Comparison of ENCODE assay signal across 14 cellular contexts in the genomic region with DNA sequence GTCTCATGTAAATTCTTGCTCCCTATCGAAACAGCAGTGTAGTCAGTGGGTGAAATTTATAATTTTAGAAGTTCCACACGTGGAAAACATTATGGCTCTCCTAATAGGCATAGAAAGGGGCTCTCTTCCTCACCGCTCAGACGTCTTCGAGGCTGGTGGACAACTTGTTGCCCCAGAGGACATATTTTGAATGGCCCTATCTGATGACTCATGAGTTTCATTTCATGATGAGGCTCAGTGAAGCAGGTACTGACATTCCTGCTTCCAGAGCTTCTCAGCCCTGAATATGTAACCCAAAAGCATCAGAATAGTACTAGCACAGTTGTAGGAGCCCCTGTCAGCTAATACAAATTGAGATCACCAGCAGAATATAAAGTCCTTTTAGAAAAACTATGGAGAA.
DNase-seq lines count a peak whose midpoint lies in the region; ATAC-seq and TF ChIP-seq lines count a peak whose summit lies in the region.
"Had no signal": no experiment of that assay in that cellular context is flagged by ENCODE, and none has a peak within 500 bp of the region (broad histone marks: within the 10 kb centered on the region; RNA-seq: fewer than 3 reads in every experiment).

No MANE protein-coding gene starts in this region.

- no peak overlapping the region for H2BK5ac ChIP-seq in IMR-90 (ENCODE audit: low read depth, low read length, poor library complexity, severe bottlenecking)

- 65% methylated on average over 4 of the region's 5 CpGs; no CpG with 5 or more reads in 1 of the 2 experiments for WGBS in IMR-90 (ENCODE audit: extremely low coverage in 2 of 2, insufficient read length in 1 of 2), 2 experiments
- WGBS in mammary epithelial cell (ENCODE audit: low coverage, missing lambda C conversion rate) = 39% methylated on average over 5 of the region's 5 CpGs

- no peak overlapping the region for H2AK9ac ChIP-seq in IMR-90 (replicated peaks; ENCODE audit: low read depth, low read length, poor library complexity)

- H3K9ac ChIP-seq in IMR-90 (ENCODE audit: low read depth, low read length) (no peak overlapping the region), mammary epithelial cell (ENCODE audit: insufficient read depth, low read length) (no peak overlapping the region)

- peak overlapping the region; percentile 72 for H3K14ac ChIP-seq in IMR-90 (replicated peaks; ENCODE audit: low read depth, low read length)

- POLR2A ChIA-PET in CD8-positive, alpha-beta T cell (lab: Charles Lee) = no interaction called here
- POLR2A ChIA-PET in IMR-90 (lab: Charles Lee; ENCODE audit: unreplicated experiment) = no interaction called here

- dilution Hi-C loops in IMR-90 (cut with HindIII; ENCODE audit: low sequenced_read_pairs, unreplicated experiment) = no loop called here
- dilution Hi-C loops in mammary epithelial cell (cut with HindIII; ENCODE audit: low sequenced_read_pairs) = no loop called here

- H4K8ac ChIP-seq in IMR-90 (ENCODE audit: low read depth in 2 of 2, low read length in 2 of 2) = no peak overlapping the region

- peaks cover 20% of the 10 kb centered on the region for H3K4me1 Mint-ChIP-seq in CD8-positive, alpha-beta T cell (ENCODE audit: low read depth)

- H3K4me2 ChIP-seq in IMR-90 (ENCODE audit: low read depth, low read length) = no peak overlapping the region
- H3K4me2 ChIP-seq in mammary epithelial cell (ENCODE audit: insufficient read depth, low read depth, low read length) = no peak overlapping the region

- TF ChIP-seq RAD21 in IMR-90 (IDR thresholded peaks at IDR 0.05; ENCODE audit: low read length) = no peak

- H3K4ac ChIP-seq in IMR-90 (ENCODE audit: low read depth, low read length) = no peak overlapping the region

- CTCF ChIA-PET in CD8-positive, alpha-beta T cell (lab: Charles Lee) = no interaction called here
- CTCF ChIA-PET in IMR-90 (lab: Yijun Ruan, JAX) (no interaction called here), mammary epithelial cell (lab: Charles Lee; ENCODE audit: low non-redundant PET) (no interaction called here)

- TF ChIP-seq CTCF in CD8-positive, alpha-beta T cell (IDR thresholded peaks at IDR 0.05) = no peak
- TF ChIP-seq CTCF in IMR-90 (conservative IDR thresholded peaks at IDR 0.05; ENCODE audit: low read depth, low read length) (no peak), mammary epithelial cell (conservative IDR thresholded peaks at IDR 0.05 in 1 of 2, IDR thresholded peaks at IDR 0.05 in 1 of 2; ENCODE audit: extremely low read depth in 1 of 2, insufficient read depth in 1 of 2, low read depth in 1 of 2, low read length in 2 of 2) (no peak)

- no peak overlapping the region for H3K23ac ChIP-seq in IMR-90 (ENCODE audit: low read depth, low read length)

- peak overlapping the region; percentile 29; the same call in 1 of the 2 replicates for H3K18ac ChIP-seq in IMR-90 (ENCODE audit: low read depth, low read length)

- BruUV-seq in IMR-90 (replicated peaks; lab: Mats Ljungman, UMichigan) (no TSS peak), mammary epithelial cell (replicated peaks; lab: Mats Ljungman, UMichigan) (no TSS peak)

- H3K79me1 ChIP-seq in IMR-90 (ENCODE audit: low read depth in 1 of 2, low read length in 2 of 2) = 0 out of 4 replicates have a peak, but pooled peaks cover 0 to 3% of the 10 kb centered on the region in 2 experiments

- no peak overlapping the region; the same call in 1 of the 2 replicates for H2BK20ac ChIP-seq in IMR-90 (ENCODE audit: low read depth, low read length)

- H4K5ac ChIP-seq in IMR-90 (ENCODE audit: low read depth, low read length) = no peak overlapping the region

- H3K4me1 ChIP-seq in CD8-positive, alpha-beta T cell (ENCODE audit: insufficient read depth, low read length) = peaks cover 10% of the 10 kb centered on the region
- H3K4me1 ChIP-seq in IMR-90 (ENCODE audit: control insufficient read depth, insufficient read depth, low read length) (peaks cover 12% of the 10 kb centered on the region), mammary epithelial cell (ENCODE audit: insufficient read depth, low read length) (peaks cover 17% of the 10 kb centered on the region)

- no peak for TF ChIP-seq POLR2A in IMR-90 (IDR thresholded peaks at IDR 0.05; ENCODE audit: low read depth, low read length)

- peak overlapping the region; percentile 46 for H3K27ac Mint-ChIP-seq in CD8-positive, alpha-beta T cell
- H3K27ac Mint-ChIP-seq: activated CD4-positive, alpha-beta memory T cell treated with anti-CD3 and anti-CD28 coated beads for 36 hours had no signal

- no peak for DNase-seq in CD8-positive, alpha-beta T cell
- DNase-seq in IMR-90 (no peak), mammary epithelial cell (peak; percentile 34), renal cortical epithelial cell (ENCODE audit: low read depth) (peak; percentile 65), 8988T (no peak)
- DNase-seq in activated CD4-positive, alpha-beta T cell treated with anti-CD3 and anti-CD28 coated beads for 48 hours = no peak
- DNase-seq: activated CD4-positive, alpha-beta memory T cell treated with anti-CD3 and anti-CD28 coated beads for 36 hours; GF-D8; heart left ventricle; left colon had no signal

- no peaks in the 10 kb centered on the region for H3K27me3 Mint-ChIP-seq in CD8-positive, alpha-beta T cell (ENCODE audit: low read depth)
- H3K27me3 Mint-ChIP-seq: activated CD4-positive, alpha-beta memory T cell treated with anti-CD3 and anti-CD28 coated beads for 36 hours; progenitor cell of endocrine pancreas had no signal

- H2AFZ ChIP-seq in IMR-90 (replicated peaks; ENCODE audit: low read length, poor library complexity) (no peak overlapping the region), mammary epithelial cell (ENCODE audit: low read depth, low read length) (no peak overlapping the region)

- no peaks in the 10 kb centered on the region for H3K9me3 Mint-ChIP-seq in CD8-positive, alpha-beta T cell
- H3K9me3 Mint-ChIP-seq: activated CD4-positive, alpha-beta memory T cell treated with anti-CD3 and anti-CD28 coated beads for 36 hours had no signal

- no peak for ATAC-seq in CD8-positive, alpha-beta T cell
- ATAC-seq in IMR-90 (ENCODE audit: low read depth) = no peak
- no peak for ATAC-seq in GM21381 (IDR thresholded peaks at IDR 0.05; ENCODE audit: unreplicated experiment)
- ATAC-seq: heart left ventricle, left colon had no signal

- no peak overlapping the region for H3K4me3 Mint-ChIP-seq in CD8-positive, alpha-beta T cell
- H3K4me3 Mint-ChIP-seq: activated CD4-positive, alpha-beta memory T cell treated with anti-CD3 and anti-CD28 coated beads for 36 hours had no signal

- peaks cover 29% of the 10 kb centered on the region for H3K36me3 ChIP-seq in CD8-positive, alpha-beta T cell (ENCODE audit: insufficient read depth, low read length)
- peaks cover 10% of the 10 kb centered on the region for H3K36me3 ChIP-seq in IMR-90 (ENCODE audit: control insufficient read depth, insufficient read depth, low read length)
- no peaks in the 10 kb centered on the region for H3K36me3 ChIP-seq in mammary epithelial cell (ENCODE audit: insufficient read depth, low read length)

- no peak overlapping the region for H3K4me3 ChIP-seq in CD8-positive, alpha-beta T cell (ENCODE audit: low read depth, low read length)
- H3K4me3 ChIP-seq in IMR-90 (ENCODE audit: insufficient read depth, low read depth, low read length) = no peak overlapping the region
- no peak overlapping the region for H3K4me3 ChIP-seq in mammary epithelial cell (replicated peaks in 1 of 3; ENCODE audit: insufficient read depth in 1 of 3, low read depth in 2 of 3, low read length in 3 of 3)
- H3K4me3 ChIP-seq: cardiac muscle cell, heart left ventricle, thoracic aorta had no signal

- H2BK15ac ChIP-seq in IMR-90 (ENCODE audit: low read depth, low read length) = no peak overlapping the region

- H4K91ac ChIP-seq in IMR-90 (ENCODE audit: insufficient read depth, low read depth, low read length) = no peak overlapping the region

- H2BK120ac ChIP-seq in IMR-90 (ENCODE audit: low read depth, low read length) = no peak overlapping the region

- peaks cover 74% of the 10 kb centered on the region for H3K36me3 Mint-ChIP-seq in CD8-positive, alpha-beta T cell

- no peak overlapping the region for H3K27ac ChIP-seq in CD8-positive, alpha-beta T cell (ENCODE audit: low read depth, low read length)
- H3K27ac ChIP-seq in IMR-90 (ENCODE audit: insufficient read depth, low read length) (no peak overlapping the region), mammary epithelial cell (ENCODE audit: insufficient read depth, low read depth, low read length) (no peak overlapping the region)
- H3K27ac ChIP-seq: cardiac muscle cell, heart left ventricle, thoracic aorta had no signal

- H4K20me1 ChIP-seq in IMR-90 (ENCODE audit: insufficient read depth, low read length) = peaks cover 3% of the 10 kb centered on the region; the same call in 1 of the 2 replicates
- no peaks in the 10 kb centered on the region for H4K20me1 ChIP-seq in mammary epithelial cell (ENCODE audit: insufficient read depth, low read length)

- peaks cover 4% of the 10 kb centered on the region; the same call in 1 of the 2 replicates for H3K9me1 ChIP-seq in IMR-90 (ENCODE audit: insufficient read depth, low read length)

- H3K79me2 ChIP-seq in mammary epithelial cell (ENCODE audit: insufficient read depth, low read length) = no peaks in the 10 kb centered on the region

- H3K27me3 ChIP-seq in CD8-positive, alpha-beta T cell (ENCODE audit: insufficient read depth, low read length) = no peaks in the 10 kb centered on the region
- H3K27me3 ChIP-seq in IMR-90 (ENCODE audit: control insufficient read depth, insufficient read depth, low read length) (no peaks in the 10 kb centered on the region), mammary epithelial cell (ENCODE audit: insufficient read depth, low read length) (no peaks in the 10 kb centered on the region)
- H3K27me3 ChIP-seq: cardiac muscle cell, heart left ventricle had no signal

- no peaks in the 10 kb centered on the region for H3K9me3 ChIP-seq in CD8-positive, alpha-beta T cell (ENCODE audit: low read length)
- H3K9me3 ChIP-seq in IMR-90 (ENCODE audit: control insufficient read depth, insufficient read depth, low read length) (no peaks in the 10 kb centered on the region), mammary epithelial cell (replicated peaks; ENCODE audit: insufficient read depth, low read length) (no peaks in the 10 kb centered on the region)
- H3K9me3 ChIP-seq: heart left ventricle, thoracic aorta had no signal

- no peak overlapping the region for H3K56ac ChIP-seq in IMR-90 (ENCODE audit: extremely low read depth, insufficient read depth, low read length)

- in situ Hi-C loops in IMR-90 (cut with MboI; ENCODE audit: low sequenced_read_pairs) (no loop called here), mammary epithelial cell (cut with MboI; ENCODE audit: low sequenced_read_pairs in 2 of 2) (loop anchor here in 1 of 2 donors (25.0 kb wide), 1 partner anchor 104 kb away; no protein-coding TSS in a partner anchor)

- intact Hi-C loops in CD8-positive, alpha-beta T cell (cut with DNase I, micrococcal nuclease) = no loop called here
- intact Hi-C loops in IMR-90 (cut with micrococcal nuclease) (no loop called here), mammary epithelial cell (cut with micrococcal nuclease) (no loop called here)

- H2AK5ac ChIP-seq in IMR-90 (ENCODE audit: low read depth, low read length) = no peak overlapping the region

TF ChIP-seq in IMR-90, 13 proteins besides CTCF, POLR2A, EP300 and RAD21:
- TF ChIP-seq BHLHE40 (IDR thresholded peaks at IDR 0.05; ENCODE audit: low read depth, low read length) (no peak), MAFK (IDR thresholded peaks at IDR 0.05; ENCODE audit: low read depth, low read length) (0 out of 2 replicates have a peak, but pooled peaks have one; percentile 25)
TF ChIP-seq in IMR-90: peak in this region for 1.

Comparison
In these comparisons a context has a peak if more than half of its experiments do, and no peak if none do; other contexts are left out.
1. DNase-seq: peak in mammary epithelial cell (single experiment) and renal cortical epithelial cell (single experiment); none in CD8-positive, alpha-beta T cell (0 of 7), IMR-90 (single experiment), 8988T (single experiment) and activated CD4-positive, alpha-beta T cell treated with anti-CD3 and anti-CD28 coated beads for 48 hours (single experiment).